Comparison of ENCODE assay signal across 8 cellular contexts in the genomic region with DNA sequence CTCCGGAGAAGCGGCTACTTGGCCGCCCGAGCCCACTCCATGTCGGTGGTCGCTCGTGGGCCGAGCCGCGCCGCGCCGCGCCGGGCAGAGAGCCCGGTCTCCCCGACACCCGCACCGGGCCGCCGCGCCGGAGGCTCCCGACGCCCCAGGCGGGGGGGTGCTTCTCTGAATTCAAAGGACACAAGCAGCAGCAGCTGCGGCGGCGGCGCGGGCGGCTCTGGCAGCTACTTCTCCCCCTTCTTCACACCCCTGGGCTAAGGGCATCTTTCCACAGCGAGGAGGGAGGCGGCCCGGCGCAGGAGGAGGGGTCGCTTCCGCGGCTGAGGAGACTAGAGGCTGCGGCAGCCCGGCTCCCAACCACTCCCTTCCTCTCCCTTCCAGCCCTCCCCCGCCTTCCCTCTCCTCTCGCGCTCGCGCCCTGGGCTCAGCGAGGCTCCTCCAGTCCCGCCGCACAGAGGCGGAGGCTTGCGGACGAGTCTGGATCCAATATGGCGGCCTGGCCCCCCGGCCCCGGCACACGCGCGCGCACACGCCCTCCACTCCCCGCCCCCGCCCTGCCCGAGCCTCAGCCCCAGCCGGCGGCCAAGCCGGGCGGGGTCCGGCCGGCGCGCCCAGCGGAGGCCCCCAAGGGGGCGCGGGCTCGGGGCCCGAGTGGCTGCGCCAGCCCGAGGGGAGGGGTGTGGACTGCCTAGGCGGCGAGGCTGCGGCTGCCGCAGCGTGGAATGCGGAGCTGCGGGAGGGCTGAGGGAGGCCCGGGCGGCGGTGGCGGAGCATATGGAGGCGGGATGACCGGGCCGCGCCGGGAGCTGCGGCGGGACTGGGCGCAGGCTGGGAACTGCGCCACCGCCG. TPM values are rescaled to one million over a fixed set of nuclear protein-coding genes. Genes with fewer than 3 reads are reported as not detected.
A peak's percentile ranks its signal among the peaks of the same experiment; 100 is the strongest.
DNase-seq lines count a peak whose midpoint lies in the region; ATAC-seq and TF ChIP-seq lines count a peak whose summit lies in the region.

A gene with protein sequence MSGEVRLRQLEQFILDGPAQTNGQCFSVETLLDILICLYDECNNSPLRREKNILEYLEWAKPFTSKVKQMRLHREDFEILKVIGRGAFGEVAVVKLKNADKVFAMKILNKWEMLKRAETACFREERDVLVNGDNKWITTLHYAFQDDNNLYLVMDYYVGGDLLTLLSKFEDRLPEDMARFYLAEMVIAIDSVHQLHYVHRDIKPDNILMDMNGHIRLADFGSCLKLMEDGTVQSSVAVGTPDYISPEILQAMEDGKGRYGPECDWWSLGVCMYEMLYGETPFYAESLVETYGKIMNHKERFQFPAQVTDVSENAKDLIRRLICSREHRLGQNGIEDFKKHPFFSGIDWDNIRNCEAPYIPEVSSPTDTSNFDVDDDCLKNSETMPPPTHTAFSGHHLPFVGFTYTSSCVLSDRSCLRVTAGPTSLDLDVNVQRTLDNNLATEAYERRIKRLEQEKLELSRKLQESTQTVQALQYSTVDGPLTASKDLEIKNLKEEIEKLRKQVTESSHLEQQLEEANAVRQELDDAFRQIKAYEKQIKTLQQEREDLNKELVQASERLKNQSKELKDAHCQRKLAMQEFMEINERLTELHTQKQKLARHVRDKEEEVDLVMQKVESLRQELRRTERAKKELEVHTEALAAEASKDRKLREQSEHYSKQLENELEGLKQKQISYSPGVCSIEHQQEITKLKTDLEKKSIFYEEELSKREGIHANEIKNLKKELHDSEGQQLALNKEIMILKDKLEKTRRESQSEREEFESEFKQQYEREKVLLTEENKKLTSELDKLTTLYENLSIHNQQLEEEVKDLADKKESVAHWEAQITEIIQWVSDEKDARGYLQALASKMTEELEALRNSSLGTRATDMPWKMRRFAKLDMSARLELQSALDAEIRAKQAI (N-terminal part only) (minus strand): TSS at position 490 of the 849 bp plus-strand sequence. CDS start 1,310 bp downstream, outside the sequence.

- no peaks in the 10 kb centered on the region for H3K27me3 ChIP-seq in skeletal muscle tissue (ENCODE audit: control insufficient read depth in 3 of 3, insufficient read depth in 3 of 3, low read length in 3 of 3)

- peaks cover 0 to 9% (median 0%) of the 10 kb centered on the region in 7 donors for H3K9me3 Mint-ChIP-seq in CD14-positive monocyte
- H3K9me3 Mint-ChIP-seq in chondrocyte (ENCODE audit: low read depth) = no peaks in the 10 kb centered on the region

- H3K4me1 Mint-ChIP-seq in CD14-positive monocyte (peaks cover 24% of the 10 kb centered on the region), chondrocyte (ENCODE audit: low read depth) (peaks cover 19% of the 10 kb centered on the region)

- H3K27ac Mint-ChIP-seq in CD14-positive monocyte = peak within 1 kb of the TSS in 2 of 7 donors; percentile 16 to 71
- H3K27ac Mint-ChIP-seq in chondrocyte (ENCODE audit: unreplicated experiment) = peak within 1 kb of the TSS; percentile 93

- H3K36me3 ChIP-seq in skeletal muscle tissue (ENCODE audit: control insufficient read depth in 3 of 3, insufficient read depth in 3 of 3, low read length in 3 of 3) = no peaks in the 10 kb centered on the region

- DNase-seq in CD14-positive monocyte (ENCODE audit: low spot score) (peak; percentile 48), NCI-H146 (lab: John Stamatoyannopoulos, UW) (peak; percentile 94), UCSD-AML1 (lab: John Stamatoyannopoulos, UW; ENCODE audit: unreplicated experiment) (peak; percentile 84), chondrocyte (ENCODE audit: low spot score) (peak; percentile 95), islet precursor cell (peak; percentile 97)
- no peak for DNase-seq in central memory CD4-positive, alpha-beta T cell

- peaks cover 0 to 6% of the 10 kb centered on the region in 2 donors for H3K36me3 Mint-ChIP-seq in CD14-positive monocyte
- no peaks in the 10 kb centered on the region for H3K36me3 Mint-ChIP-seq in chondrocyte (ENCODE audit: low read depth)

- H3K4me3 Mint-ChIP-seq in CD14-positive monocyte = peak within 1 kb of the TSS; percentile 82 to 99
- H3K4me3 Mint-ChIP-seq in chondrocyte (ENCODE audit: unreplicated experiment) = peak within 1 kb of the TSS; percentile 85

- H3K27me3 Mint-ChIP-seq in CD14-positive monocyte (ENCODE audit: low read depth in 3 of 3) = peaks cover 32 to 59% (median 33%) of the 10 kb centered on the region in 3 donors
- no peaks in the 10 kb centered on the region for H3K27me3 Mint-ChIP-seq in chondrocyte (ENCODE audit: low read depth)

- peak within 1 kb of the TSS; percentile 71 to 94 (median 91) for H3K4me3 ChIP-seq in skeletal muscle tissue (ENCODE audit: low read length in 3 of 3)

- no peaks in the 10 kb centered on the region for H3K9me3 ChIP-seq in skeletal muscle tissue (ENCODE audit: control insufficient read depth in 3 of 3, low read length in 3 of 3)

- H3K4me1 ChIP-seq in skeletal muscle tissue (ENCODE audit: control insufficient read depth in 3 of 3, insufficient read depth in 3 of 3, low read length in 3 of 3) = peaks cover 3 to 5% (median 3%) of the 10 kb centered on the region in 3 donors

- peak; percentile 46 for ATAC-seq in GM21381 (IDR thresholded peaks at IDR 0.05; ENCODE audit: unreplicated experiment)

- peak within 1 kb of the TSS; percentile 82 for H3K27ac ChIP-seq in skeletal muscle tissue (ENCODE audit: low read depth, low read length)

- H3K9ac ChIP-seq in skeletal muscle tissue (ENCODE audit: low read depth in 1 of 3, low read length in 3 of 3) = peak within 1 kb of the TSS; percentile 85 to 92 (median 87)

- intact Hi-C loops in CD14-positive monocyte (cut with micrococcal nuclease) = no loop called here

- no peak for TF ChIP-seq CTCF in CD14-positive monocyte (IDR thresholded peaks at IDR 0.05)
- TF ChIP-seq CTCF in chondrocyte (IDR thresholded peaks at IDR 0.05) = no peak

RNA-seq across cellular contexts. Expression of the gene that starts here (rescaled TPM):
- under 1 TPM; 0.20 to 0.39 TPM for polyA plus RNA-seq in CD14-positive monocyte
- 59.1 to 77.6 TPM (median 61.6 TPM) in 3 replicates for total RNA-seq in chondrocyte
- total RNA-seq in skeletal muscle tissue = 44.4 TPM

Comparison
In these comparisons a context has a peak if more than half of its experiments do, and no peak if none do; other contexts are left out.
1. Peak in DNase-seq in CD14-positive monocyte; RNA of the gene not detected or under 1 TPM.